1 cellular context compared by ENCODE assay signal in genomic region chr17:65763786-65764185, GRCh38.
TF ChIP-seq lines count a peak whose summit lies in the region.

No MANE protein-coding gene starts in this region.

TF ChIP-seq in GM12878, 131 proteins besides CTCF, POLR2A, EP300 and RAD21 (continued from another document):
- TF ChIP-seq, protein P1, sequence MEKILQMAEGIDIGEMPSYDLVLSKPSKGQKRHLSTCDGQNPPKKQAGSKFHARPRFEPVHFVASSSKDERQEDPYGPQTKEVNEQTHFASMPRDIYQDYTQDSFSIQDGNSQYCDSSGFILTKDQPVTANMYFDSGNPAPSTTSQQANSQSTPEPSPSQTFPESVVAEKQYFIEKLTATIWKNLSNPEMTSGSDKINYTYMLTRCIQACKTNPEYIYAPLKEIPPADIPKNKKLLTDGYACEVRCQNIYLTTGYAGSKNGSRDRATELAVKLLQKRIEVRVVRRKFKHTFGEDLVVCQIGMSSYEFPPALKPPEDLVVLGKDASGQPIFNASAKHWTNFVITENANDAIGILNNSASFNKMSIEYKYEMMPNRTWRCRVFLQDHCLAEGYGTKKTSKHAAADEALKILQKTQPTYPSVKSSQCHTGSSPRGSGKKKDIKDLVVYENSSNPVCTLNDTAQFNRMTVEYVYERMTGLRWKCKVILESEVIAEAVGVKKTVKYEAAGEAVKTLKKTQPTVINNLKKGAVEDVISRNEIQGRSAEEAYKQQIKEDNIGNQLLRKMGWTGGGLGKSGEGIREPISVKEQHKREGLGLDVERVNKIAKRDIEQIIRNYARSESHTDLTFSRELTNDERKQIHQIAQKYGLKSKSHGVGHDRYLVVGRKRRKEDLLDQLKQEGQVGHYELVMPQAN (conservative IDR thresholded peaks at IDR 0.05) = no peak
- TF ChIP-seq ATF2 (IDR thresholded peaks at IDR 0.05; ENCODE audit: low read length) (no peak), ATF7 (IDR thresholded peaks at IDR 0.05; ENCODE audit: low read depth) (no peak)
